Comparison of ENCODE assay signal across 3 cellular contexts in the genomic region with DNA sequence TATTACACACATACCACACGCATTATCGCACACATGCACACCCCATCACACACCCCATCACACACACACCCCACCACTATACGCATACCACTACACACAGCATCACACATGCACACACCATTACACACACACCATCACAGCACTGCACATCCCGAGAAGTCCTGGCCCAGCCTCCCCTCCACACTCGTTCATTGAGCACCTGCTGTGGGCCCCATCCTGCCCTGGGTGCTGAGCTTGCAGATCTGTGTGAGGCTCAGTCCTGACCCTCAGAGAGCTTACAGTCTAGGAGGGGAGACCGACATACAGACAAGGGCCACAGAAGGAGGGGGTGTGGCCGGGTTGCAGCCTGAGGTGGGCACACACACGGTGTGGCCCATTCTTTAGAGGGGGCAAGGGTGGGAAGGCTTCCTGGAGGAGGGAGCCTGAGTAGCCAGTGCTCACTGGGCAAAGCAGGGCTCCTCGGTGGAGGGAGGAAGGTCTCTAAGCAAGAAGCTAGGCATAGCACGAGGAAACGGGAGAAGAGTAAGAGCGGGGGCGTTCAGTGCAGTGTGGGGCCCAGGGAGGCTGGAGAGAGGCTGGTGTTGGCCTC.
TF ChIP-seq lines count a peak whose summit lies in the region.

No MANE protein-coding gene starts in this region.

TF ChIP-seq in IMR-90, 13 proteins besides CTCF, POLR2A, EP300 and RAD21:
- TF ChIP-seq SMC3 (IDR thresholded peaks at IDR 0.05; ENCODE audit: low read depth, low read length): no peak
- TF ChIP-seq RCOR1 (IDR thresholded peaks at IDR 0.05; ENCODE audit: insufficient replicate concordance, low read length): no peak
- TF ChIP-seq, protein P1, sequence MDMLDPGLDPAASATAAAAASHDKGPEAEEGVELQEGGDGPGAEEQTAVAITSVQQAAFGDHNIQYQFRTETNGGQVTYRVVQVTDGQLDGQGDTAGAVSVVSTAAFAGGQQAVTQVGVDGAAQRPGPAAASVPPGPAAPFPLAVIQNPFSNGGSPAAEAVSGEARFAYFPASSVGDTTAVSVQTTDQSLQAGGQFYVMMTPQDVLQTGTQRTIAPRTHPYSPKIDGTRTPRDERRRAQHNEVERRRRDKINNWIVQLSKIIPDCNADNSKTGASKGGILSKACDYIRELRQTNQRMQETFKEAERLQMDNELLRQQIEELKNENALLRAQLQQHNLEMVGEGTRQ (IDR thresholded peaks at IDR 0.05; ENCODE audit: low read depth, low read length): no peak
- TF ChIP-seq MXI1 (IDR thresholded peaks at IDR 0.05; ENCODE audit: borderline replicate concordance, low read depth, low read length): no peak
- TF ChIP-seq ELK1 (IDR thresholded peaks at IDR 0.05; ENCODE audit: borderline replicate concordance, low read depth, low read length): no peak
- TF ChIP-seq MAZ (IDR thresholded peaks at IDR 0.05; ENCODE audit: borderline replicate concordance, low read depth, low read length): no peak
- no peak for TF ChIP-seq CEBPB (IDR thresholded peaks at IDR 0.05; ENCODE audit: low read depth, low read length)
- no peak for TF ChIP-seq BHLHE40 (IDR thresholded peaks at IDR 0.05; ENCODE audit: low read depth, low read length)
- no peak for TF ChIP-seq FOS (IDR thresholded peaks at IDR 0.05; ENCODE audit: low read depth, low read length)
- TF ChIP-seq RFX5 (IDR thresholded peaks at IDR 0.05; ENCODE audit: low read depth, low read length): no peak
- no peak for TF ChIP-seq CHD1 (IDR thresholded peaks at IDR 0.05; ENCODE audit: low read depth, low read length)
- no peak for TF ChIP-seq NFE2L2 (IDR thresholded peaks at IDR 0.05; ENCODE audit: low read depth, low read length)
- no peak for TF ChIP-seq MAFK (IDR thresholded peaks at IDR 0.05; ENCODE audit: low read depth, low read length)

TF ChIP-seq in GM12878, 131 proteins besides CTCF, POLR2A, EP300 and RAD21:
- TF ChIP-seq NFYA (IDR thresholded peaks at IDR 0.05; ENCODE audit: borderline replicate concordance, low read depth, low read length) (no peak), BCL11A (IDR thresholded peaks at IDR 0.05; ENCODE audit: low read depth, low read length) (no peak), KLF5 (IDR thresholded peaks at IDR 0.05; ENCODE audit: partially characterized antibody) (no peak), RUNX3 (IDR thresholded peaks at IDR 0.05; ENCODE audit: low read length) (no peak), DPF2 (IDR thresholded peaks at IDR 0.05) (no peak), PBX3 (IDR thresholded peaks at IDR 0.05; ENCODE audit: insufficient replicate concordance, low read depth, low read length) (peak; percentile 22), MAX (IDR thresholded peaks at IDR 0.05; ENCODE audit: low read depth, low read length) (no peak), ATF2 (IDR thresholded peaks at IDR 0.05; ENCODE audit: low read length) (no peak), MYB (IDR thresholded peaks at IDR 0.05; ENCODE audit: borderline replicate concordance, low read depth, low read length) (no peak), BCL3 (IDR thresholded peaks at IDR 0.05; ENCODE audit: borderline replicate concordance, insufficient read depth, low read depth, low read length, poor library complexity, severe bottlenecking) (peak; percentile 83)
- TF ChIP-seq, protein P2, sequence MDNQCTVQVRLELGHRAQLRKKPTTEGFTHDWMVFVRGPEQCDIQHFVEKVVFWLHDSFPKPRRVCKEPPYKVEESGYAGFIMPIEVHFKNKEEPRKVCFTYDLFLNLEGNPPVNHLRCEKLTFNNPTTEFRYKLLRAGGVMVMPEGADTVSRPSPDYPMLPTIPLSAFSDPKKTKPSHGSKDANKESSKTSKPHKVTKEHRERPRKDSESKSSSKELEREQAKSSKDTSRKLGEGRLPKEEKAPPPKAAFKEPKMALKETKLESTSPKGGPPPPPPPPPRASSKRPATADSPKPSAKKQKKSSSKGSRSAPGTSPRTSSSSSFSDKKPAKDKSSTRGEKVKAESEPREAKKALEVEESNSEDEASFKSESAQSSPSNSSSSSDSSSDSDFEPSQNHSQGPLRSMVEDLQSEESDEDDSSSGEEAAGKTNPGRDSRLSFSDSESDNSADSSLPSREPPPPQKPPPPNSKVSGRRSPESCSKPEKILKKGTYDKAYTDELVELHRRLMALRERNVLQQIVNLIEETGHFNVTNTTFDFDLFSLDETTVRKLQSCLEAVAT (IDR thresholded peaks at IDR 0.05): no peak

TF ChIP-seq in HepG2, 621 proteins besides CTCF, POLR2A, EP300 and RAD21:
- TF ChIP-seq IRF2 (CRISPR knock-in tag; IDR thresholded peaks at IDR 0.05) (no peak), KLF11 (CRISPR knock-in tag; IDR thresholded peaks at IDR 0.05) (no peak), MAFK (conservative IDR thresholded peaks at IDR 0.05 in 1 of 2, IDR thresholded peaks at IDR 0.05 in 1 of 2; ENCODE audit: low read length in 2 of 2) (peak; percentile 24 to 26; a peak in 2 of 4 replicates)
- TF ChIP-seq, protein P3, sequence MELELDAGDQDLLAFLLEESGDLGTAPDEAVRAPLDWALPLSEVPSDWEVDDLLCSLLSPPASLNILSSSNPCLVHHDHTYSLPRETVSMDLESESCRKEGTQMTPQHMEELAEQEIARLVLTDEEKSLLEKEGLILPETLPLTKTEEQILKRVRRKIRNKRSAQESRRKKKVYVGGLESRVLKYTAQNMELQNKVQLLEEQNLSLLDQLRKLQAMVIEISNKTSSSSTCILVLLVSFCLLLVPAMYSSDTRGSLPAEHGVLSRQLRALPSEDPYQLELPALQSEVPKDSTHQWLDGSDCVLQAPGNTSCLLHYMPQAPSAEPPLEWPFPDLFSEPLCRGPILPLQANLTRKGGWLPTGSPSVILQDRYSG (CRISPR knock-in tag; IDR thresholded peaks at IDR 0.05): no peak
- TF ChIP-seq, protein P4, sequence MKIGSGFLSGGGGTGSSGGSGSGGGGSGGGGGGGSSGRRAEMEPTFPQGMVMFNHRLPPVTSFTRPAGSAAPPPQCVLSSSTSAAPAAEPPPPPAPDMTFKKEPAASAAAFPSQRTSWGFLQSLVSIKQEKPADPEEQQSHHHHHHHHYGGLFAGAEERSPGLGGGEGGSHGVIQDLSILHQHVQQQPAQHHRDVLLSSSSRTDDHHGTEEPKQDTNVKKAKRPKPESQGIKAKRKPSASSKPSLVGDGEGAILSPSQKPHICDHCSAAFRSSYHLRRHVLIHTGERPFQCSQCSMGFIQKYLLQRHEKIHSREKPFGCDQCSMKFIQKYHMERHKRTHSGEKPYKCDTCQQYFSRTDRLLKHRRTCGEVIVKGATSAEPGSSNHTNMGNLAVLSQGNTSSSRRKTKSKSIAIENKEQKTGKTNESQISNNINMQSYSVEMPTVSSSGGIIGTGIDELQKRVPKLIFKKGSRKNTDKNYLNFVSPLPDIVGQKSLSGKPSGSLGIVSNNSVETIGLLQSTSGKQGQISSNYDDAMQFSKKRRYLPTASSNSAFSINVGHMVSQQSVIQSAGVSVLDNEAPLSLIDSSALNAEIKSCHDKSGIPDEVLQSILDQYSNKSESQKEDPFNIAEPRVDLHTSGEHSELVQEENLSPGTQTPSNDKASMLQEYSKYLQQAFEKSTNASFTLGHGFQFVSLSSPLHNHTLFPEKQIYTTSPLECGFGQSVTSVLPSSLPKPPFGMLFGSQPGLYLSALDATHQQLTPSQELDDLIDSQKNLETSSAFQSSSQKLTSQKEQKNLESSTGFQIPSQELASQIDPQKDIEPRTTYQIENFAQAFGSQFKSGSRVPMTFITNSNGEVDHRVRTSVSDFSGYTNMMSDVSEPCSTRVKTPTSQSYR (CRISPR knock-in tag; IDR thresholded peaks at IDR 0.05; ENCODE audit: borderline replicate concordance): no peak
